Comparison of ENCODE assay signal across 9 cellular contexts in the genomic region with DNA sequence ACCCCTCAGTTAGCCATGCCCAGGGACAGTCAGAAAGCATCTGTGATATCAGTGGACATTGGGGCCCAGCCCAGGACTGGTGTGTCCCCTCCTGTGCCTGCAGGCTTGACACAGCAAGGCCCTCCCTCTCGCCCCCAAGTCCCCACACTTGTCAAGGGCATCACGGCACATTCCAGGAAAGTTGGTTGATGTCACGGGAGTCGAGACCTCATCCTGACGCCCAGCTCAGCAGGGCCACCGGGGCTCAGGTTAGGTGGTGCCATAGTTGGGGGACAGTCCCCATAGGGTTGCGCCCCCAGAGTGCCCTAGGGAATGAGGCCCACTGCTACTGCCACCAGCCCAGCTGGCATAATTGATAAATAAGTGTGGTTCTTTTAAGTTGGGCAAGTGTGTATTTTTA. TPM values are rescaled to one million over a fixed set of nuclear protein-coding genes. Genes with fewer than 3 reads are reported as not detected.
DNase-seq lines count a peak whose midpoint lies in the region; ATAC-seq and TF ChIP-seq lines count a peak whose summit lies in the region.
"Had no signal": no experiment of that assay in that cellular context is flagged by ENCODE, and none has a peak within 500 bp of the region (broad histone marks: within the 10 kb centered on the region; RNA-seq: fewer than 3 reads in every experiment).

No MANE protein-coding gene starts in this region.

- H3K9me3 Mint-ChIP-seq in activated CD8-positive, alpha-beta memory T cell treated with anti-CD3 and anti-CD28 coated beads, Interleukin-2, amount 10 ng/mL, durations not matched to agents 7 days and 5 days (ENCODE audit: low read depth): no peaks in the 10 kb centered on the region

- peak overlapping the region; percentile 66 for H3K4me3 Mint-ChIP-seq in activated CD8-positive, alpha-beta memory T cell treated with anti-CD3 and anti-CD28 coated beads, Interleukin-2, amount 10 ng/mL, durations not matched to agents 7 days and 5 days

- no peak for DNase-seq in activated CD8-positive, alpha-beta memory T cell treated with anti-CD3 and anti-CD28 coated beads, Interleukin-2, amount 10 ng/mL, durations not matched to agents 7 days and 5 days
- DNase-seq in activated CD8-positive, alpha-beta memory T cell treated with anti-CD3 and anti-CD28 coated beads, Interleukin-2, amount 50 U/mL, for 48 hours: no peak
- DNase-seq in adrenal gland (no peak), lower lobe of right lung (no peak), thoracic aorta (ENCODE audit: low spot score) (no peak)

- peaks cover 45% of the 10 kb centered on the region for H3K4me1 Mint-ChIP-seq in activated CD8-positive, alpha-beta memory T cell treated with anti-CD3 and anti-CD28 coated beads, Interleukin-2, amount 10 ng/mL, durations not matched to agents 7 days and 5 days

- H3K27me3 ChIP-seq in adrenal gland (no peaks in the 10 kb centered on the region), lower lobe of right lung (ENCODE audit: low read depth) (no peaks in the 10 kb centered on the region), thoracic aorta (replicated peaks; ENCODE audit: insufficient read depth) (no peaks in the 10 kb centered on the region)

- H3K27ac Mint-ChIP-seq in activated CD8-positive, alpha-beta memory T cell treated with anti-CD3 and anti-CD28 coated beads, Interleukin-2, amount 10 ng/mL, durations not matched to agents 7 days and 5 days: peak overlapping the region; percentile 92

- 61 to 100% (median 68%) methylated on average over 1 to 7 of the region's 7 CpGs for WGBS in adrenal gland, 4 donors

- ATAC-seq in activated CD8-positive, alpha-beta memory T cell treated with anti-CD3 and anti-CD28 coated beads, Interleukin-2, amount 10 ng/mL, durations not matched to agents 7 days and 5 days: peak; percentile 2
- ATAC-seq in lower lobe of right lung: no peak
- ATAC-seq in thoracic aorta (ENCODE audit: insufficient number of reproducible peaks, low FRiP score, low read depth): no peak
- no peak for ATAC-seq in GM19351 (IDR thresholded peaks at IDR 0.05; ENCODE audit: unreplicated experiment)
- no peak for ATAC-seq in HG03457 (IDR thresholded peaks at IDR 0.05; ENCODE audit: unreplicated experiment)
- ATAC-seq in GM21619 (IDR thresholded peaks at IDR 0.05; ENCODE audit: unreplicated experiment): no peak

- TF ChIP-seq POLR2A in adrenal gland (IDR thresholded peaks at IDR 0.05): no peak

- H3K27me3 Mint-ChIP-seq in activated CD8-positive, alpha-beta memory T cell treated with anti-CD3 and anti-CD28 coated beads, Interleukin-2, amount 10 ng/mL, durations not matched to agents 7 days and 5 days: no peaks in the 10 kb centered on the region

- TF ChIP-seq CTCF in adrenal gland (IDR thresholded peaks at IDR 0.05) (no peak), lower lobe of right lung (IDR thresholded peaks at IDR 0.05) (no peak), thoracic aorta (IDR thresholded peaks at IDR 0.05) (no peak)

- peaks cover 0 to 31% of the 10 kb centered on the region in 2 donors for H3K4me1 ChIP-seq in adrenal gland (replicated peaks in 1 of 2)
- peaks cover 60% of the 10 kb centered on the region for H3K4me1 ChIP-seq in lower lobe of right lung
- H3K4me1 ChIP-seq in thoracic aorta (ENCODE audit: control insufficient read depth in 1 of 2, low read depth in 2 of 2): peaks cover 22 to 35% of the 10 kb centered on the region in 2 donors

- H3K36me3 Mint-ChIP-seq in activated CD8-positive, alpha-beta memory T cell treated with anti-CD3 and anti-CD28 coated beads, Interleukin-2, amount 10 ng/mL, durations not matched to agents 7 days and 5 days: no peaks in the 10 kb centered on the region

- peak overlapping the region in 3 of 5 donors; percentile 32 to 85 (median 69) for H3K27ac ChIP-seq in adrenal gland
- H3K27ac ChIP-seq in lower lobe of right lung: peak overlapping the region; percentile 80
- H3K27ac ChIP-seq in thoracic aorta: peak overlapping the region; percentile 38 to 60
- H3K27ac ChIP-seq: SK-N-MC had no signal

- CTCF ChIA-PET in activated CD8-positive, alpha-beta memory T cell treated with anti-CD3 and anti-CD28 coated beads, Interleukin-2, amount 10 ng/mL, durations not matched to agents 7 days and 5 days (lab: Charles Lee): interaction anchor here (1.2 to 2.2 kb wide), 2 partner anchors 22 to 28 kb away, joined by 4 to 5 read pairs; no protein-coding TSS in a partner anchor

- H3K36me3 ChIP-seq in adrenal gland (replicated peaks in 1 of 2): no peaks in the 10 kb centered on the region
- H3K36me3 ChIP-seq in lower lobe of right lung: no peaks in the 10 kb centered on the region
- no peaks in the 10 kb centered on the region for H3K36me3 ChIP-seq in thoracic aorta

- H3K4me3 ChIP-seq in adrenal gland (no peak overlapping the region), lower lobe of right lung (no peak overlapping the region), thoracic aorta (peak overlapping the region; percentile 64)
- H3K4me3 ChIP-seq: SK-N-MC had no signal

- no peaks in the 10 kb centered on the region for H3K9me3 ChIP-seq in adrenal gland (replicated peaks in 1 of 3)
- H3K9me3 ChIP-seq in lower lobe of right lung: no peaks in the 10 kb centered on the region
- no peaks in the 10 kb centered on the region for H3K9me3 ChIP-seq in thoracic aorta

- intact Hi-C loops in adrenal gland (cut with DNase I): no loop called here
- intact Hi-C loops in lower lobe of right lung (cut with DNase I): no loop called here

RNA-seq across cellular contexts. Expression of a gene that starts 28.3 kb away (rescaled TPM):
- total RNA-seq in activated CD8-positive, alpha-beta memory T cell treated with anti-CD3 and anti-CD28 coated beads, Interleukin-2, amount 10 ng/mL, durations not matched to agents 7 days and 5 days: 10 to 100 TPM; 35.4 to 44.6 TPM
- 100 to 1,000 TPM in 3 of 8 donors, 10 to 100 TPM in 5; 38.8 to 241 (median 80.6) TPM for total RNA-seq in adrenal gland
- 10 to 100 TPM; 18.4 to 93.7 (median 39.0) TPM for polyA plus RNA-seq in adrenal gland
- 58.1 TPM for total RNA-seq in lower lobe of right lung
- 10 to 100 TPM; 16.2 to 56.5 TPM for total RNA-seq in thoracic aorta

RNA-seq across cellular contexts. Expression of a gene that starts 54.5 kb away (rescaled TPM):
- under 1 TPM; 0.06 to 0.12 TPM for total RNA-seq in activated CD8-positive, alpha-beta memory T cell treated with anti-CD3 and anti-CD28 coated beads, Interleukin-2, amount 10 ng/mL, durations not matched to agents 7 days and 5 days
- total RNA-seq in adrenal gland (1 to 10 TPM; 1.1 to 4.3 (median 2.6) TPM), lower lobe of right lung (51.8 TPM), thoracic aorta (1 to 10 TPM; 1.5 to 6.7 TPM)
- polyA plus RNA-seq in adrenal gland: 1 to 10 TPM in 2 of 3 donors, under 1 TPM in 1; 0.71 to 3.1 (median 1.6) TPM
